Comparison of ENCODE assay signal across 28 cellular contexts in the genomic region with DNA sequence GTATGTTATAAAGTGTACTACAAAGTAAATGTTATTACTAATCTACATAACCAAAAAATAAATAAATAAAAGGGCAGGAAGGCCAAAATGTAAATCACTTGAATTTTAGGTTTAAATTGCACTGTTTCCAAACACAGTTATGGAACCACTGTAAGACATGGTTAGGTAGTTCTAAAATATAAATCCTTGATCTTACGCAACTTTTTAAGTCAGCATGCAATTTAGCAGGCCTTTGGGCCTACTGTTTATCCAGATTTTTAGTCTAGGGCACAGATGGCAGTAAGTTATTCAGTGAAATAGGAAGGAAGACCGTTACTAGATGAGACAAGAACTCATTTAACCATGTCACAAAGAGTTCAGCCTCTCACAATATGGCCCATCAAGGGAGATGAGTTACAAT.
"Had no signal": no experiment of that assay in that cellular context is flagged by ENCODE, and none has a peak within 500 bp of the region (broad histone marks: within the 10 kb centered on the region; RNA-seq: fewer than 3 reads in every experiment).

No MANE protein-coding gene starts in this region.

- H3K9me3 Mint-ChIP-seq: activated CD4-positive, alpha-beta memory T cell treated with anti-CD3 and anti-CD28 coated beads for 36 hours; activated naive CD4-positive, alpha-beta T cell treated with anti-CD3 and anti-CD28 coated beads, Interleukin-2, amount 10 ng/mL, durations not matched to agents 7 days and 5 days; activated naive CD8-positive, alpha-beta T cell treated with anti-CD3 and anti-CD28 coated beads, Interleukin-2, amount 50 U/mL, for 24 hours; brain; endodermal cell; T-helper 2 cell treated with Interferon-gamma antibody and Interleukin-4, amounts not matched to agents 5 μg/mL and 100 μg/mL, for 36 hours had no signal

- DNase-seq: activated CD4-positive, alpha-beta memory T cell treated with anti-CD3 and anti-CD28 coated beads for 36 hours; activated CD4-positive, alpha-beta T cell treated with anti-CD3 and anti-CD28 coated beads for 36 hours; activated CD4-positive, alpha-beta T cell treated with anti-CD3 and anti-CD28 coated beads, Interleukin-2, amount 10 ng/mL, durations not matched to agents 24 days and 14 days; activated CD4-positive, CD25-positive, alpha-beta regulatory T cell; activated CD4-positive, CD25-positive, alpha-beta regulatory T cell treated with anti-CD3 and anti-CD28 coated beads, Interleukin-2, amount 50 U/mL, for 72 hours; activated CD8-positive, alpha-beta memory T cell treated with anti-CD3 and anti-CD28 coated beads, Interleukin-2, amount 10 ng/mL, durations not matched to agents 7 days and 5 days; activated CD8-positive, alpha-beta memory T cell treated with anti-CD3 and anti-CD28 coated beads, Interleukin-2, amount 50 U/mL, for 4 hours; activated CD8-positive, alpha-beta T cell treated with anti-CD3 and anti-CD28 coated beads, Interleukin-2, amount 10 ng/mL, durations not matched to agents 7 days and 5 days; activated gamma-delta T cell; activated naive CD4-positive, alpha-beta T cell; activated naive CD4-positive, alpha-beta T cell treated with anti-CD3 and anti-CD28 coated beads, Interleukin-2, amount 10 ng/mL, durations not matched to agents 7 days and 5 days; activated naive CD8-positive, alpha-beta T cell treated with anti-CD3 and anti-CD28 coated beads for 36 hours; activated naive CD8-positive, alpha-beta T cell treated with anti-CD3 and anti-CD28 coated beads, Interleukin-2, amount 50 U/mL, for 24 hours; activated T-cell treated with anti-CD3 and anti-CD28 coated beads, Interleukin-2, amount 50 U/mL, for 1 hour; activated T-cell treated with anti-CD3 and anti-CD28 coated beads, Interleukin-2, amount 50 U/mL, for 48 hours; central memory CD4-positive, alpha-beta T cell; cerebellar nuclear complex; colonic mucosa; effector memory CD4-positive, alpha-beta T cell; endodermal cell; foreskin fibroblast; heart left ventricle; T-helper 1 cell; T-helper 17 cell; T1000 had no signal

- H3K4me3 Mint-ChIP-seq: activated CD4-positive, alpha-beta memory T cell treated with anti-CD3 and anti-CD28 coated beads for 36 hours; activated CD4-positive, alpha-beta T cell treated with anti-CD3 and anti-CD28 coated beads for 36 hours; activated CD4-positive, alpha-beta T cell treated with anti-CD3 and anti-CD28 coated beads, Interleukin-2, amount 10 ng/mL, durations not matched to agents 24 days and 14 days; activated CD8-positive, alpha-beta memory T cell treated with anti-CD3 and anti-CD28 coated beads, Interleukin-2, amount 10 ng/mL, durations not matched to agents 7 days and 5 days; activated CD8-positive, alpha-beta T cell treated with anti-CD3 and anti-CD28 coated beads, Interleukin-2, amount 10 ng/mL, durations not matched to agents 7 days and 5 days; activated naive CD4-positive, alpha-beta T cell treated with anti-CD3 and anti-CD28 coated beads, Interleukin-2, amount 10 ng/mL, durations not matched to agents 7 days and 5 days; activated naive CD8-positive, alpha-beta T cell treated with anti-CD3 and anti-CD28 coated beads for 36 hours; activated naive CD8-positive, alpha-beta T cell treated with anti-CD3 and anti-CD28 coated beads, Interleukin-2, amount 50 U/mL, for 24 hours; brain; endodermal cell; T-helper 17 cell; T-helper 2 cell treated with Interferon-gamma antibody and Interleukin-4, amounts not matched to agents 5 μg/mL and 100 μg/mL, for 36 hours had no signal

- ATAC-seq: activated CD4-positive, alpha-beta T cell treated with anti-CD3 and anti-CD28 coated beads for 36 hours; activated CD8-positive, alpha-beta memory T cell treated with anti-CD3 and anti-CD28 coated beads, Interleukin-2, amount 10 ng/mL, durations not matched to agents 7 days and 5 days; activated CD8-positive, alpha-beta T cell treated with anti-CD3 and anti-CD28 coated beads, Interleukin-2, amount 10 ng/mL, durations not matched to agents 7 days and 5 days; activated naive CD8-positive, alpha-beta T cell treated with anti-CD3 and anti-CD28 coated beads, Interleukin-2, amount 50 U/mL, for 24 hours; esophagus mucosa; heart left ventricle; T-helper 17 cell had no signal

- H3K27me3 Mint-ChIP-seq: activated CD4-positive, alpha-beta memory T cell treated with anti-CD3 and anti-CD28 coated beads for 36 hours; activated CD4-positive, alpha-beta T cell treated with anti-CD3 and anti-CD28 coated beads for 36 hours; activated CD4-positive, alpha-beta T cell treated with anti-CD3 and anti-CD28 coated beads, Interleukin-2, amount 10 ng/mL, durations not matched to agents 24 days and 14 days; activated CD8-positive, alpha-beta memory T cell treated with anti-CD3 and anti-CD28 coated beads, Interleukin-2, amount 10 ng/mL, durations not matched to agents 7 days and 5 days; activated naive CD4-positive, alpha-beta T cell treated with anti-CD3 and anti-CD28 coated beads, Interleukin-2, amount 10 ng/mL, durations not matched to agents 7 days and 5 days; activated naive CD8-positive, alpha-beta T cell treated with anti-CD3 and anti-CD28 coated beads for 36 hours; activated naive CD8-positive, alpha-beta T cell treated with anti-CD3 and anti-CD28 coated beads, Interleukin-2, amount 50 U/mL, for 24 hours; T-helper 17 cell had no signal

- H3K27ac Mint-ChIP-seq: activated CD4-positive, alpha-beta memory T cell treated with anti-CD3 and anti-CD28 coated beads for 36 hours; activated CD4-positive, alpha-beta T cell treated with anti-CD3 and anti-CD28 coated beads for 36 hours; activated CD4-positive, alpha-beta T cell treated with anti-CD3 and anti-CD28 coated beads, Interleukin-2, amount 10 ng/mL, durations not matched to agents 24 days and 14 days; activated CD8-positive, alpha-beta memory T cell treated with anti-CD3 and anti-CD28 coated beads, Interleukin-2, amount 10 ng/mL, durations not matched to agents 7 days and 5 days; activated CD8-positive, alpha-beta T cell treated with anti-CD3 and anti-CD28 coated beads, Interleukin-2, amount 10 ng/mL, durations not matched to agents 7 days and 5 days; activated naive CD4-positive, alpha-beta T cell treated with anti-CD3 and anti-CD28 coated beads, Interleukin-2, amount 10 ng/mL, durations not matched to agents 7 days and 5 days; activated naive CD8-positive, alpha-beta T cell treated with anti-CD3 and anti-CD28 coated beads for 36 hours; activated naive CD8-positive, alpha-beta T cell treated with anti-CD3 and anti-CD28 coated beads, Interleukin-2, amount 50 U/mL, for 24 hours; brain; endodermal cell; T-helper 17 cell; T-helper 2 cell treated with Interferon-gamma antibody and Interleukin-4, amounts not matched to agents 5 μg/mL and 100 μg/mL, for 36 hours had no signal
